In genomic region chr15:85621096-85621495, GRCh38 we compare ENCODE assay signal across 11 cellular contexts.
A peak's percentile ranks its signal among the peaks of the same experiment; 100 is the strongest.
DNase-seq lines count a peak whose midpoint lies in the region; ATAC-seq and TF ChIP-seq lines count a peak whose summit lies in the region.
"Had no signal": no experiment of that assay in that cellular context is flagged by ENCODE, and none has a peak within 500 bp of the region (broad histone marks: within the 10 kb centered on the region; RNA-seq: fewer than 3 reads in every experiment).

No MANE protein-coding gene starts in this region.

- intact Hi-C loops in heart left ventricle (cut with DNase I) (loop anchor here in 7 of 10 donors (1.0 to 10.0 kb wide), 7 partner anchors 39 to 86 kb away; no protein-coding TSS in a partner anchor), left cardiac atrium (cut with DNase I) (no loop called here), transverse colon (cut with DNase I; ENCODE audit: low total_unique reads) (no loop called here)

- H3K27ac ChIP-seq in heart left ventricle, result peak overlapping the region; percentile 68 to 91 (median 82)
- H3K27ac ChIP-seq in cingulate gyrus (ENCODE audit: low read depth, low read length), result peak overlapping the region; percentile 12
- H3K27ac ChIP-seq in muscle layer of colon (ENCODE audit: low read depth, low read length), result peak overlapping the region; percentile 79
- peak overlapping the region; percentile 76 to 85 (median 82) for H3K27ac ChIP-seq in transverse colon
- H3K27ac ChIP-seq: C4-2B had no signal

- no peak for TF ChIP-seq EP300 in transverse colon (IDR thresholded peaks at IDR 0.05; ENCODE audit: low read depth)

- peak overlapping the region in 11 of 12 donors; percentile 14 to 69 (median 56) for H3K4me3 ChIP-seq in heart left ventricle
- peak overlapping the region in 1 of 2 donors; percentile 55 for H3K4me3 ChIP-seq in muscle layer of colon (ENCODE audit: low read depth in 1 of 2, low read length in 2 of 2)
- H3K4me3 ChIP-seq in transverse colon, result peak overlapping the region in 3 of 4 donors; percentile 18 to 49 (median 28)
- H3K4me3 ChIP-seq: K562 had no signal

- H3K27me3 ChIP-seq in heart left ventricle (no peaks in the 10 kb centered on the region), muscle layer of colon (ENCODE audit: control insufficient read depth in 1 of 2, insufficient read depth in 2 of 2, low read length in 2 of 2) (no peaks in the 10 kb centered on the region), transverse colon (no peaks in the 10 kb centered on the region)

- no peak for ATAC-seq in heart left ventricle
- no peak for ATAC-seq in left cardiac atrium
- ATAC-seq in left lobe of liver, result no peak
- no peak for ATAC-seq in HG03135 (IDR thresholded peaks at IDR 0.05; ENCODE audit: unreplicated experiment)
- ATAC-seq: activated T-cell treated with anti-CD3 and anti-CD28 coated beads, Interleukin-2, amount 50 U/mL, for 4 hours; K562 had no signal

- in situ Hi-C loops in transverse colon (cut with MboI; ENCODE audit: low pct_ligation_motif_present in 1 of 4, low pct_unique_long_range_greater_than_20kb in 1 of 4, low sequenced_read_pairs in 3 of 4), result no loop called here

- H3K4me1 ChIP-seq in heart left ventricle, result peaks cover 24 to 100% (median 97%) of the 10 kb centered on the region in 12 donors
- peaks cover 68% of the 10 kb centered on the region for H3K4me1 ChIP-seq in muscle layer of colon (ENCODE audit: insufficient read depth, low read length)
- peaks cover 12 to 85% (median 42%) of the 10 kb centered on the region in 4 donors for H3K4me1 ChIP-seq in transverse colon

- peak overlapping the region; percentile 52 for H3K9ac ChIP-seq in muscle layer of colon (ENCODE audit: low read length)

- TF ChIP-seq POLR2A in heart left ventricle (IDR thresholded peaks at IDR 0.05), result no peak
- TF ChIP-seq POLR2A in transverse colon (IDR thresholded peaks at IDR 0.05), result no peak

- DNase-seq in heart left ventricle, result no peak
- no peak for DNase-seq in left cardiac atrium
- DNase-seq in transverse colon, result no peak
- DNase-seq in left lobe of liver (ENCODE audit: low spot score), result no peak
- DNase-seq in NCI-H748 treated with DMSO at 0.1 percent for 48 hours (lab: John Stamatoyannopoulos, UW), result no peak
- DNase-seq: activated T-cell treated with anti-CD3 and anti-CD28 coated beads, Interleukin-2, amount 50 U/mL, for 4 hours had no signal

- H3K9me3 ChIP-seq in heart left ventricle (no peaks in the 10 kb centered on the region), muscle layer of colon (ENCODE audit: low read length) (no peaks in the 10 kb centered on the region), transverse colon (no peaks in the 10 kb centered on the region)

- TF ChIP-seq CTCF in heart left ventricle (IDR thresholded peaks at IDR 0.05) (no peak), transverse colon (IDR thresholded peaks at IDR 0.05) (no peak)

- WGBS in heart left ventricle, 4 donors, result 29 to 39% (median 33%) methylated on average over 4 of the region's 4 CpGs
- WGBS in transverse colon (ENCODE audit: low coverage in 1 of 2), 2 donors, result 61 to 65% methylated on average over 4 of the region's 4 CpGs

- peaks cover 0 to 11% (median 4%) of the 10 kb centered on the region in 9 donors for H3K36me3 ChIP-seq in heart left ventricle
- peaks cover under 1% of the 10 kb centered on the region for H3K36me3 ChIP-seq in muscle layer of colon (ENCODE audit: insufficient read depth, low read length)
- no peaks in the 10 kb centered on the region for H3K36me3 ChIP-seq in transverse colon

Comparison
In these comparisons a context has a peak if more than half of its experiments do, and no peak if none do; other contexts are left out.
1. intact Hi-C loops: an anchor here in heart left ventricle (1.0 to 10.0 kb wide); none called in left cardiac atrium and transverse colon.
2. H3K27ac ChIP-seq: peak in every context shown above with its lines; median percentile 82 in heart left ventricle; 82 in transverse colon; 79 in muscle layer of colon; 12 in cingulate gyrus.